1 cellular context compared by ENCODE assay signal in the genomic region with DNA sequence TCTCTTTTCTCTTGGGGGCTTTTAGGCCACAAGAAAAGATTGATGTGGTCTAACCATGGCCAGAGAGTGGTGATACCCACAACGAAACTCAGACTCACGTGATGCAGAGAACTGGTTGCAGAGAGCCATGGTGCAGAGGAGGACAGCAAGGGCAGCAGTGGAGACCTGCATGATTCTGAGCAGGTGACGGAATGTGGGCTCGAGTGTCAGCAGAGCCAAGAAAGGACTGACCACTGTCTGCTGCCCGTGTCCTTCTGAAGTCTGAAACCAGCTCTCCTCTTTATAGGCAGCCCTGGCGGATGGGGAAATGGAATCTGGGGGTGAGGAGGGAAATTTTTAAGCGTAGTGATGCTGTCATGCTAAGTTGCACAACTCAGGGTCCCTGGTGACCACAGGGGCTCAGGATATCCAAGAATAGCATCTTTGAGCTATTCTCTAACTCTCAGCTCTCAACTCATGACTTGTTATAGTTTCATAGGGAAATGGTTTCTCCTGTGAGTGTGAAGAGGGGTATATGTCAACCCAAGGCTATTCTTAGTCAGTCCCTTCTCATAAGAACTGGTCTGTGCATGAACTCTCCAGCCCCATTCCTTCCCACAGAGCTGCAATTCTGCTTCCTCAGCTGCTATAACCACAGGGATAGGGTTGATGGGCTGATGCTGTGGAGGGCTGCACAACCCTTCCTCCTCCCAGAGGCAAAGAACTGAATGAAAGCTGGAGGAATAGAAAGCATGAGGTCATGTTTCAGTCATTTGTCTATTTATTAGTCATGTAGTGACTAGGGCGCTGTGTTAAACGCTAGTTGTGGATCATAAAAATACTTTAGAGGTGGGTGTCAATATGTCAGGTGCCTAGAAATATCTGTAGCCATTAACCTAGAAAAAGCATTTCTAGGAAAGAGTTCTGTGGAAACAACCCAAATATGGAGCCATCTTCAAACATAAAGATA.
TF ChIP-seq lines count a peak whose summit lies in the region.

A gene (minus strand): TSS at position 256 of the 949 bp plus-strand sequence. CDS start 85 bp downstream, at position 171.

TF ChIP-seq in GM12878, 131 proteins besides CTCF, POLR2A, EP300 and RAD21 (continued from another document):
- TF ChIP-seq, protein P1, sequence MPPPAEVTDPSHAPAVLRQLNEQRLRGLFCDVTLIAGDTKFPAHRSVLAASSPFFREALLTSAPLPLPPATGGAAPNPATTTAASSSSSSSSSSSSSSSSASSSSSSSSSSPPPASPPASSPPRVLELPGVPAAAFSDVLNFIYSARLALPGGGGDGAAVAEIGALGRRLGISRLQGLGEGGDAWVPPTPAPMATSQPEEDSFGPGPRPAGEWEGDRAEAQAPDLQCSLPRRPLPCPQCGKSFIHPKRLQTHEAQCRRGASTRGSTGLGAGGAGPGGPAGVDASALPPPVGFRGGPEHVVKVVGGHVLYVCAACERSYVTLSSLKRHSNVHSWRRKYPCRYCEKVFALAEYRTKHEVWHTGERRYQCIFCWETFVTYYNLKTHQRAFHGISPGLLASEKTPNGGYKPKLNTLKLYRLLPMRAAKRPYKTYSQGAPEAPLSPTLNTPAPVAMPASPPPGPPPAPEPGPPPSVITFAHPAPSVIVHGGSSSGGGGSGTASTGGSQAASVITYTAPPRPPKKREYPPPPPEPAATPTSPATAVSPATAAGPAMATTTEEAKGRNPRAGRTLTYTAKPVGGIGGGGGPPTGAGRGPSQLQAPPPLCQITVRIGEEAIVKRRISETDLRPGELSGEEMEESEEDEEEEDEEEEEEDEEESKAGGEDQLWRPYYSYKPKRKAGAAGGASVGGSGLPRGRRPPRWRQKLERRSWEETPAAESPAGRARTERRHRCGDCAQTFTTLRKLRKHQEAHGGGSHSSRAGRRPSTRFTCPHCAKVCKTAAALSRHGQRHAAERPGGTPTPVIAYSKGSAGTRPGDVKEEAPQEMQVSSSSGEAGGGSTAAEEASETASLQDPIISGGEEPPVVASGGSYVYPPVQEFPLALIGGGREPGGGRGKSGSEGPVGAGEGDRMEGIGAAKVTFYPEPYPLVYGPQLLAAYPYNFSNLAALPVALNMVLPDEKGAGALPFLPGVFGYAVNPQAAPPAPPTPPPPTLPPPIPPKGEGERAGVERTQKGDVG (CRISPR knock-in tag; IDR thresholded peaks at IDR 0.05): no peak
- TF ChIP-seq KDM1A (IDR thresholded peaks at IDR 0.05; ENCODE audit: borderline replicate concordance) (no peak), SRF (IDR thresholded peaks at IDR 0.05; ENCODE audit: low read depth in 2 of 2, low read length in 2 of 2) (0 out of 4 replicates have a peak, but pooled peaks of 1 of the 2 experiments have one; percentile 34), SP1 (IDR thresholded peaks at IDR 0.05; ENCODE audit: low read depth, low read length) (peak; percentile 86), ATF7 (IDR thresholded peaks at IDR 0.05; ENCODE audit: low read depth) (peak; percentile 99), ZBED1 (IDR thresholded peaks at IDR 0.05; ENCODE audit: borderline replicate concordance) (peak; percentile 99), MYB (IDR thresholded peaks at IDR 0.05; ENCODE audit: borderline replicate concordance, low read depth, low read length) (0 out of 2 replicates have a peak, but pooled peaks have one; percentile 21)
- TF ChIP-seq, protein P2, sequence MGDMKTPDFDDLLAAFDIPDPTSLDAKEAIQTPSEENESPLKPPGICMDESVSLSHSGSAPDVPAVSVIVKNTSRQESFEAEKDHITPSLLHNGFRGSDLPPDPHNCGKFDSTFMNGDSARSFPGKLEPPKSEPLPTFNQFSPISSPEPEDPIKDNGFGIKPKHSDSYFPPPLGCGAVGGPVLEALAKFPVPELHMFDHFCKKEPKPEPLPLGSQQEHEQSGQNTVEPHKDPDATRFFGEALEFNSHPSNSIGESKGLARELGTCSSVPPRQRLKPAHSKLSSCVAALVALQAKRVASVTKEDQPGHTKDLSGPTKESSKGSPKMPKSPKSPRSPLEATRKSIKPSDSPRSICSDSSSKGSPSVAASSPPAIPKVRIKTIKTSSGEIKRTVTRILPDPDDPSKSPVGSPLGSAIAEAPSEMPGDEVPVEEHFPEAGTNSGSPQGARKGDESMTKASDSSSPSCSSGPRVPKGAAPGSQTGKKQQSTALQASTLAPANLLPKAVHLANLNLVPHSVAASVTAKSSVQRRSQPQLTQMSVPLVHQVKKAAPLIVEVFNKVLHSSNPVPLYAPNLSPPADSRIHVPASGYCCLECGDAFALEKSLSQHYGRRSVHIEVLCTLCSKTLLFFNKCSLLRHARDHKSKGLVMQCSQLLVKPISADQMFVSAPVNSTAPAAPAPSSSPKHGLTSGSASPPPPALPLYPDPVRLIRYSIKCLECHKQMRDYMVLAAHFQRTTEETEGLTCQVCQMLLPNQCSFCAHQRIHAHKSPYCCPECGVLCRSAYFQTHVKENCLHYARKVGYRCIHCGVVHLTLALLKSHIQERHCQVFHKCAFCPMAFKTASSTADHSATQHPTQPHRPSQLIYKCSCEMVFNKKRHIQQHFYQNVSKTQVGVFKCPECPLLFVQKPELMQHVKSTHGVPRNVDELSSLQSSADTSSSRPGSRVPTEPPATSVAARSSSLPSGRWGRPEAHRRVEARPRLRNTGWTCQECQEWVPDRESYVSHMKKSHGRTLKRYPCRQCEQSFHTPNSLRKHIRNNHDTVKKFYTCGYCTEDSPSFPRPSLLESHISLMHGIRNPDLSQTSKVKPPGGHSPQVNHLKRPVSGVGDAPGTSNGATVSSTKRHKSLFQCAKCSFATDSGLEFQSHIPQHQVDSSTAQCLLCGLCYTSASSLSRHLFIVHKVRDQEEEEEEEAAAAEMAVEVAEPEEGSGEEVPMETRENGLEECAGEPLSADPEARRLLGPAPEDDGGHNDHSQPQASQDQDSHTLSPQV (IDR thresholded peaks at IDR 0.05): no peak
- TF ChIP-seq, protein P3, sequence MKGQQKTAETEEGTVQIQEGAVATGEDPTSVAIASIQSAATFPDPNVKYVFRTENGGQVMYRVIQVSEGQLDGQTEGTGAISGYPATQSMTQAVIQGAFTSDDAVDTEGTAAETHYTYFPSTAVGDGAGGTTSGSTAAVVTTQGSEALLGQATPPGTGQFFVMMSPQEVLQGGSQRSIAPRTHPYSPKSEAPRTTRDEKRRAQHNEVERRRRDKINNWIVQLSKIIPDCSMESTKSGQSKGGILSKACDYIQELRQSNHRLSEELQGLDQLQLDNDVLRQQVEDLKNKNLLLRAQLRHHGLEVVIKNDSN (IDR thresholded peaks at IDR 0.05; ENCODE audit: borderline replicate concordance, extremely low read length, insufficient read depth, low read depth, low read length): peak; percentile 73
- TF ChIP-seq, protein P4, sequence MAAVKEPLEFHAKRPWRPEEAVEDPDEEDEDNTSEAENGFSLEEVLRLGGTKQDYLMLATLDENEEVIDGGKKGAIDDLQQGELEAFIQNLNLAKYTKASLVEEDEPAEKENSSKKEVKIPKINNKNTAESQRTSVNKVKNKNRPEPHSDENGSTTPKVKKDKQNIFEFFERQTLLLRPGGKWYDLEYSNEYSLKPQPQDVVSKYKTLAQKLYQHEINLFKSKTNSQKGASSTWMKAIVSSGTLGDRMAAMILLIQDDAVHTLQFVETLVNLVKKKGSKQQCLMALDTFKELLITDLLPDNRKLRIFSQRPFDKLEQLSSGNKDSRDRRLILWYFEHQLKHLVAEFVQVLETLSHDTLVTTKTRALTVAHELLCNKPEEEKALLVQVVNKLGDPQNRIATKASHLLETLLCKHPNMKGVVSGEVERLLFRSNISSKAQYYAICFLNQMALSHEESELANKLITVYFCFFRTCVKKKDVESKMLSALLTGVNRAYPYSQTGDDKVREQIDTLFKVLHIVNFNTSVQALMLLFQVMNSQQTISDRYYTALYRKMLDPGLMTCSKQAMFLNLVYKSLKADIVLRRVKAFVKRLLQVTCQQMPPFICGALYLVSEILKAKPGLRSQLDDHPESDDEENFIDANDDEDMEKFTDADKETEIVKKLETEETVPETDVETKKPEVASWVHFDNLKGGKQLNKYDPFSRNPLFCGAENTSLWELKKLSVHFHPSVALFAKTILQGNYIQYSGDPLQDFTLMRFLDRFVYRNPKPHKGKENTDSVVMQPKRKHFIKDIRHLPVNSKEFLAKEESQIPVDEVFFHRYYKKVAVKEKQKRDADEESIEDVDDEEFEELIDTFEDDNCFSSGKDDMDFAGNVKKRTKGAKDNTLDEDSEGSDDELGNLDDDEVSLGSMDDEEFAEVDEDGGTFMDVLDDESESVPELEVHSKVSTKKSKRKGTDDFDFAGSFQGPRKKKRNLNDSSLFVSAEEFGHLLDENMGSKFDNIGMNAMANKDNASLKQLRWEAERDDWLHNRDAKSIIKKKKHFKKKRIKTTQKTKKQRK (IDR thresholded peaks at IDR 0.05; ENCODE audit: low read depth, low read length): no peak
- TF ChIP-seq, protein P5, sequence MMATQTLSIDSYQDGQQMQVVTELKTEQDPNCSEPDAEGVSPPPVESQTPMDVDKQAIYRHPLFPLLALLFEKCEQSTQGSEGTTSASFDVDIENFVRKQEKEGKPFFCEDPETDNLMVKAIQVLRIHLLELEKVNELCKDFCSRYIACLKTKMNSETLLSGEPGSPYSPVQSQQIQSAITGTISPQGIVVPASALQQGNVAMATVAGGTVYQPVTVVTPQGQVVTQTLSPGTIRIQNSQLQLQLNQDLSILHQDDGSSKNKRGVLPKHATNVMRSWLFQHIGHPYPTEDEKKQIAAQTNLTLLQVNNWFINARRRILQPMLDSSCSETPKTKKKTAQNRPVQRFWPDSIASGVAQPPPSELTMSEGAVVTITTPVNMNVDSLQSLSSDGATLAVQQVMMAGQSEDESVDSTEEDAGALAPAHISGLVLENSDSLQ (IDR thresholded peaks at IDR 0.05): peak; percentile 64
- TF ChIP-seq, protein P6, sequence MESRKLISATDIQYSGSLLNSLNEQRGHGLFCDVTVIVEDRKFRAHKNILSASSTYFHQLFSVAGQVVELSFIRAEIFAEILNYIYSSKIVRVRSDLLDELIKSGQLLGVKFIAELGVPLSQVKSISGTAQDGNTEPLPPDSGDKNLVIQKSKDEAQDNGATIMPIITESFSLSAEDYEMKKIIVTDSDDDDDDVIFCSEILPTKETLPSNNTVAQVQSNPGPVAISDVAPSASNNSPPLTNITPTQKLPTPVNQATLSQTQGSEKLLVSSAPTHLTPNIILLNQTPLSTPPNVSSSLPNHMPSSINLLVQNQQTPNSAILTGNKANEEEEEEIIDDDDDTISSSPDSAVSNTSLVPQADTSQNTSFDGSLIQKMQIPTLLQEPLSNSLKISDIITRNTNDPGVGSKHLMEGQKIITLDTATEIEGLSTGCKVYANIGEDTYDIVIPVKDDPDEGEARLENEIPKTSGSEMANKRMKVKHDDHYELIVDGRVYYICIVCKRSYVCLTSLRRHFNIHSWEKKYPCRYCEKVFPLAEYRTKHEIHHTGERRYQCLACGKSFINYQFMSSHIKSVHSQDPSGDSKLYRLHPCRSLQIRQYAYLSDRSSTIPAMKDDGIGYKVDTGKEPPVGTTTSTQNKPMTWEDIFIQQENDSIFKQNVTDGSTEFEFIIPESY (IDR thresholded peaks at IDR 0.05): no peak
